In the genomic region with DNA sequence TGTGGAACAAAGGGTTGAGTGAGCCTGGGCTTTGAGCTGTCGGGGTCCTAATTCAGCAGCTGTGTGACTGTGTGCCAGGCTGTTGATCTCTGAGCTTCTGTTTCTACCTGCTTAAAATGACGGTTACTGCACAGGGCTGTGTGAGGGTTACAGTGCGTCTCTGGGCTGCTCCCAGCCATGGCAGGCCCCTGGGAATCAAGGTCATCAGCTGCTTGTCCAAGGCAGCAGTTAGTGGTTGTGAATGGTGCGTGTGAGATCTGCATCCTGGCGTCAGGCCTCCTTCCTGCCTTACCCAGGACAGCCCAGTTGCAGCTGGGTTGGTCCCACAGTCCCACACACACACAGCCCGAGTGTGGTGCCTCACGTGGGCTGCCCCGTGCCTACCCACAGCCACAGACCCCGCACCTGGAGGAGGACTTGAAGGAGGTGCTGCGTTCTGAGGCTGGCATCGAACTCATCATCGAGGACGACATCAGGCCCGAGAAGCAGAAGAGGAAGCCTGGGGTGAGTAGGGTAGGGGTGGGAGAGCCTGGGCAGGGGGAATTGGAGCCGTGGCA, we compare ENCODE assay signal across 1 cellular context.
TF ChIP-seq lines count a peak whose summit lies in the region.

No MANE protein-coding gene starts in this region.

TF ChIP-seq in GM12878, 131 proteins besides CTCF, POLR2A, EP300 and RAD21:
- TF ChIP-seq, protein P1, sequence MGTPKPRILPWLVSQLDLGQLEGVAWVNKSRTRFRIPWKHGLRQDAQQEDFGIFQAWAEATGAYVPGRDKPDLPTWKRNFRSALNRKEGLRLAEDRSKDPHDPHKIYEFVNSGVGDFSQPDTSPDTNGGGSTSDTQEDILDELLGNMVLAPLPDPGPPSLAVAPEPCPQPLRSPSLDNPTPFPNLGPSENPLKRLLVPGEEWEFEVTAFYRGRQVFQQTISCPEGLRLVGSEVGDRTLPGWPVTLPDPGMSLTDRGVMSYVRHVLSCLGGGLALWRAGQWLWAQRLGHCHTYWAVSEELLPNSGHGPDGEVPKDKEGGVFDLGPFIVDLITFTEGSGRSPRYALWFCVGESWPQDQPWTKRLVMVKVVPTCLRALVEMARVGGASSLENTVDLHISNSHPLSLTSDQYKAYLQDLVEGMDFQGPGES (IDR thresholded peaks at IDR 0.05) = no peak
- TF ChIP-seq, protein P2, sequence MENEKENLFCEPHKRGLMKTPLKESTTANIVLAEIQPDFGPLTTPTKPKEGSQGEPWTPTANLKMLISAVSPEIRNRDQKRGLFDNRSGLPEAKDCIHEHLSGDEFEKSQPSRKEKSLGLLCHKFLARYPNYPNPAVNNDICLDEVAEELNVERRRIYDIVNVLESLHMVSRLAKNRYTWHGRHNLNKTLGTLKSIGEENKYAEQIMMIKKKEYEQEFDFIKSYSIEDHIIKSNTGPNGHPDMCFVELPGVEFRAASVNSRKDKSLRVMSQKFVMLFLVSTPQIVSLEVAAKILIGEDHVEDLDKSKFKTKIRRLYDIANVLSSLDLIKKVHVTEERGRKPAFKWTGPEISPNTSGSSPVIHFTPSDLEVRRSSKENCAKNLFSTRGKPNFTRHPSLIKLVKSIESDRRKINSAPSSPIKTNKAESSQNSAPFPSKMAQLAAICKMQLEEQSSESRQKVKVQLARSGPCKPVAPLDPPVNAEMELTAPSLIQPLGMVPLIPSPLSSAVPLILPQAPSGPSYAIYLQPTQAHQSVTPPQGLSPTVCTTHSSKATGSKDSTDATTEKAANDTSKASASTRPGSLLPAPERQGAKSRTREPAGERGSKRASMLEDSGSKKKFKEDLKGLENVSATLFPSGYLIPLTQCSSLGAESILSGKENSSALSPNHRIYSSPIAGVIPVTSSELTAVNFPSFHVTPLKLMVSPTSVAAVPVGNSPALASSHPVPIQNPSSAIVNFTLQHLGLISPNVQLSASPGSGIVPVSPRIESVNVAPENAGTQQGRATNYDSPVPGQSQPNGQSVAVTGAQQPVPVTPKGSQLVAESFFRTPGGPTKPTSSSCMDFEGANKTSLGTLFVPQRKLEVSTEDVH (IDR thresholded peaks at IDR 0.05; ENCODE audit: low read depth, partially characterized antibody) = no peak
- no peak for TF ChIP-seq HDGF (IDR thresholded peaks at IDR 0.05)
- TF ChIP-seq, protein P3, sequence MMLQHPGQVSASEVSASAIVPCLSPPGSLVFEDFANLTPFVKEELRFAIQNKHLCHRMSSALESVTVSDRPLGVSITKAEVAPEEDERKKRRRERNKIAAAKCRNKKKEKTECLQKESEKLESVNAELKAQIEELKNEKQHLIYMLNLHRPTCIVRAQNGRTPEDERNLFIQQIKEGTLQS (IDR thresholded peaks at IDR 0.05; ENCODE audit: borderline replicate concordance, extremely low read depth, low read depth, low read length) = no peak
- TF ChIP-seq TCF3 (IDR thresholded peaks at IDR 0.05; ENCODE audit: borderline replicate concordance, insufficient read depth, low read depth, low read length) = no peak
- TF ChIP-seq PKNOX1 (IDR thresholded peaks at IDR 0.05) = no peak
- TF ChIP-seq RAD51 (IDR thresholded peaks at IDR 0.05) = no peak
- TF ChIP-seq CHD4 (IDR thresholded peaks at IDR 0.05) = no peak
- TF ChIP-seq, protein P4, sequence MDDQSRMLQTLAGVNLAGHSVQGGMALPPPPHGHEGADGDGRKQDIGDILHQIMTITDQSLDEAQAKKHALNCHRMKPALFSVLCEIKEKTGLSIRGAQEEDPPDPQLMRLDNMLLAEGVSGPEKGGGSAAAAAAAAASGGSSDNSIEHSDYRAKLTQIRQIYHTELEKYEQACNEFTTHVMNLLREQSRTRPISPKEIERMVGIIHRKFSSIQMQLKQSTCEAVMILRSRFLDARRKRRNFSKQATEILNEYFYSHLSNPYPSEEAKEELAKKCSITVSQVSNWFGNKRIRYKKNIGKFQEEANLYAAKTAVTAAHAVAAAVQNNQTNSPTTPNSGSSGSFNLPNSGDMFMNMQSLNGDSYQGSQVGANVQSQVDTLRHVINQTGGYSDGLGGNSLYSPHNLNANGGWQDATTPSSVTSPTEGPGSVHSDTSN (IDR thresholded peaks at IDR 0.05; ENCODE audit: insufficient replicate concordance, low read depth, low read length) = no peak
- TF ChIP-seq IKZF2 (IDR thresholded peaks at IDR 0.05) = no peak
- no peak for TF ChIP-seq HCFC1 (IDR thresholded peaks at IDR 0.05; ENCODE audit: low read length)
- TF ChIP-seq TCF12 (IDR thresholded peaks at IDR 0.05; ENCODE audit: low read depth, low read length) = peak; percentile 36; the same call in 1 of the 2 replicates
- TF ChIP-seq, protein P5, sequence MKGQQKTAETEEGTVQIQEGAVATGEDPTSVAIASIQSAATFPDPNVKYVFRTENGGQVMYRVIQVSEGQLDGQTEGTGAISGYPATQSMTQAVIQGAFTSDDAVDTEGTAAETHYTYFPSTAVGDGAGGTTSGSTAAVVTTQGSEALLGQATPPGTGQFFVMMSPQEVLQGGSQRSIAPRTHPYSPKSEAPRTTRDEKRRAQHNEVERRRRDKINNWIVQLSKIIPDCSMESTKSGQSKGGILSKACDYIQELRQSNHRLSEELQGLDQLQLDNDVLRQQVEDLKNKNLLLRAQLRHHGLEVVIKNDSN (IDR thresholded peaks at IDR 0.05; ENCODE audit: borderline replicate concordance, extremely low read length, insufficient read depth, low read depth, low read length) = peak; percentile 38
- TF ChIP-seq BHLHE40 (IDR thresholded peaks at IDR 0.05; ENCODE audit: borderline replicate concordance in 1 of 2, low read depth in 2 of 2, low read length in 1 of 2) = peak in 1 of 2 experiments; percentile 45; a peak in 1 of 4 replicates
- TF ChIP-seq ETV6 (conservative IDR thresholded peaks at IDR 0.05 in 1 of 2, IDR thresholded peaks at IDR 0.05 in 1 of 2; ENCODE audit: borderline replicate concordance in 1 of 2, low read depth in 1 of 2) = no peak
- TF ChIP-seq MEF2A (IDR thresholded peaks at IDR 0.05; ENCODE audit: insufficient read depth, low read depth, low read length) = no peak
- no peak for TF ChIP-seq SREBF2 (IDR thresholded peaks at IDR 0.05; ENCODE audit: low read length)
TF ChIP-seq in GM12878: peak in this region for 3.
